ENCODE assay signal across 8 cellular contexts in genomic region chr12:53444593-53445325, GRCh38. TPM values are rescaled to one million over a fixed set of nuclear protein-coding genes. Genes with fewer than 3 reads are reported as not detected.
DNase-seq lines count a peak whose midpoint lies in the region; ATAC-seq and TF ChIP-seq lines count a peak whose summit lies in the region.
"Not testable (repeated sequence)": the region's sequence is repeated elsewhere in the genome, so short reads cannot be mapped to it uniquely, and the experiment has no call there.
"Had no signal": no experiment of that assay in that cellular context is flagged by ENCODE, and none has a peak within 500 bp of the region (broad histone marks: within the 10 kb centered on the region; RNA-seq: fewer than 3 reads in every experiment).

No MANE protein-coding gene starts in this region.

- not testable (repeated sequence) for H3K9me3 ChIP-seq in CD4-positive, CD25-positive, alpha-beta regulatory T cell (ENCODE audit: control insufficient read depth in 2 of 2, low read length in 2 of 2); Peyer's patch; mucosa of descending colon

- TF ChIP-seq CTCF in Peyer's patch (IDR thresholded peaks at IDR 0.05); mucosa of descending colon (IDR thresholded peaks at IDR 0.05): not testable (repeated sequence)

- H3K4me3 ChIP-seq in CD4-positive, CD25-positive, alpha-beta regulatory T cell (ENCODE audit: low read depth, low read length); mucosa of descending colon: not testable (repeated sequence)
- peak overlapping the region in 2 of 4 donors; percentile 42 to 62 for H3K4me3 ChIP-seq in Peyer's patch

- ATAC-seq in CD4-positive, CD25-positive, alpha-beta regulatory T cell (ENCODE audit: low read depth in 2 of 2); central memory CD8-positive, alpha-beta T cell (replicated peaks; ENCODE audit: extremely low read depth, poor library complexity, severe bottlenecking); mucosa of descending colon; stimulated activated naive CD8-positive, alpha-beta T cell treated with anti-CD3 and anti-CD28 coated beads, Interleukin-15, amount 100 ng/mL, for 72 hours: not testable (repeated sequence)

- intact Hi-C loops in activated T-helper 1 cell treated with anti-CD3 and anti-CD28 coated beads, Interleukin-12 subunit alpha, Interleukin-12 subunit beta, Interleukin-2, Interleukin-4 antibody, amounts not matched to agents 30 ng/mL and 10 ng/mL and 1 ng/mL, durations not matched to agents 14 hours and 24 hours and 36 hours (cut with micrococcal nuclease) = loop anchor here (5.0 kb wide), 1 partner anchor 237 kb away; the partner anchor contains the start of gene ITGB7
- intact Hi-C loops in mucosa of descending colon (cut with DNase I, micrococcal nuclease) = not testable (repeated sequence)

- H3K27ac Mint-ChIP-seq in CD4-positive, CD25-positive, alpha-beta regulatory T cell; activated T-helper 1 cell treated with anti-CD3 and anti-CD28 coated beads, Interleukin-12 subunit alpha, Interleukin-12 subunit beta, Interleukin-2, Interleukin-4 antibody, amounts not matched to agents 30 ng/mL and 10 ng/mL and 1 ng/mL, durations not matched to agents 14 hours and 24 hours and 36 hours; central memory CD8-positive, alpha-beta T cell (ENCODE audit: low read depth): not testable (repeated sequence)
- peak overlapping the region; percentile 23 to 72 for H3K27ac Mint-ChIP-seq in stimulated activated naive CD8-positive, alpha-beta T cell treated with anti-CD3 and anti-CD28 coated beads, Interleukin-15, amount 100 ng/mL, for 72 hours

- peak overlapping the region; percentile 21 to 98 (median 62) for H3K4me3 Mint-ChIP-seq in CD4-positive, CD25-positive, alpha-beta regulatory T cell
- H3K4me3 Mint-ChIP-seq in activated T-helper 1 cell treated with anti-CD3 and anti-CD28 coated beads, Interleukin-12 subunit alpha, Interleukin-12 subunit beta, Interleukin-2, Interleukin-4 antibody, amounts not matched to agents 30 ng/mL and 10 ng/mL and 1 ng/mL, durations not matched to agents 14 hours and 24 hours and 36 hours = peak overlapping the region; percentile 89
- peak overlapping the region; percentile 12 for H3K4me3 Mint-ChIP-seq in central memory CD8-positive, alpha-beta T cell
- peak overlapping the region; percentile 27 to 33 for H3K4me3 Mint-ChIP-seq in stimulated activated naive CD8-positive, alpha-beta T cell treated with anti-CD3 and anti-CD28 coated beads, Interleukin-15, amount 100 ng/mL, for 72 hours

- peaks cover 40% of the 10 kb centered on the region for H3K36me3 Mint-ChIP-seq in CD4-positive, CD25-positive, alpha-beta regulatory T cell
- H3K36me3 Mint-ChIP-seq in activated T-helper 1 cell treated with anti-CD3 and anti-CD28 coated beads, Interleukin-12 subunit alpha, Interleukin-12 subunit beta, Interleukin-2, Interleukin-4 antibody, amounts not matched to agents 30 ng/mL and 10 ng/mL and 1 ng/mL, durations not matched to agents 14 hours and 24 hours and 36 hours (ENCODE audit: low read depth) = peaks cover 38% of the 10 kb centered on the region
- peaks cover 48% of the 10 kb centered on the region for H3K36me3 Mint-ChIP-seq in central memory CD8-positive, alpha-beta T cell (ENCODE audit: insufficient read depth)

- H3K27me3 ChIP-seq in CD4-positive, CD25-positive, alpha-beta regulatory T cell (ENCODE audit: control insufficient read depth, insufficient read depth, low read length); Peyer's patch: not testable (repeated sequence)

- peaks cover 41% of the 10 kb centered on the region for H3K4me1 ChIP-seq in CD4-positive, CD25-positive, alpha-beta regulatory T cell (ENCODE audit: control insufficient read depth, insufficient read depth, low read length, poor library complexity, severe bottlenecking)
- H3K4me1 ChIP-seq in Peyer's patch = peaks cover 0 to 11% (median 6%) of the 10 kb centered on the region in 4 donors
- H3K4me1 ChIP-seq in mucosa of descending colon (ENCODE audit: low read depth) = peaks cover 26% of the 10 kb centered on the region

- not testable (repeated sequence) for H3K27ac ChIP-seq in CD4-positive, CD25-positive, alpha-beta regulatory T cell (ENCODE audit: insufficient read depth, low read length, poor library complexity, severe bottlenecking)
- peak overlapping the region in 3 of 4 donors; percentile 49 to 88 (median 73) for H3K27ac ChIP-seq in Peyer's patch

- not testable (repeated sequence) for H3K9me3 Mint-ChIP-seq in CD4-positive, CD25-positive, alpha-beta regulatory T cell; activated T-helper 1 cell treated with anti-CD3 and anti-CD28 coated beads, Interleukin-12 subunit alpha, Interleukin-12 subunit beta, Interleukin-2, Interleukin-4 antibody, amounts not matched to agents 30 ng/mL and 10 ng/mL and 1 ng/mL, durations not matched to agents 14 hours and 24 hours and 36 hours; central memory CD8-positive, alpha-beta T cell; stimulated activated naive CD8-positive, alpha-beta T cell treated with anti-CD3 and anti-CD28 coated beads, Interleukin-15, amount 100 ng/mL, for 72 hours

- peaks cover 42% of the 10 kb centered on the region for H3K36me3 ChIP-seq in CD4-positive, CD25-positive, alpha-beta regulatory T cell (ENCODE audit: control insufficient read depth, insufficient read depth, low read length)
- peaks cover 0 to 40% (median 0%) of the 10 kb centered on the region in 3 donors for H3K36me3 ChIP-seq in Peyer's patch
- not testable (repeated sequence) for H3K36me3 ChIP-seq in mucosa of descending colon (ENCODE audit: low read depth)

- peaks cover 4 to 56% (median 39%) of the 10 kb centered on the region in 4 donors for H3K4me1 Mint-ChIP-seq in CD4-positive, CD25-positive, alpha-beta regulatory T cell
- peaks cover 39% of the 10 kb centered on the region for H3K4me1 Mint-ChIP-seq in activated T-helper 1 cell treated with anti-CD3 and anti-CD28 coated beads, Interleukin-12 subunit alpha, Interleukin-12 subunit beta, Interleukin-2, Interleukin-4 antibody, amounts not matched to agents 30 ng/mL and 10 ng/mL and 1 ng/mL, durations not matched to agents 14 hours and 24 hours and 36 hours (ENCODE audit: low read depth)
- peaks cover 47% of the 10 kb centered on the region for H3K4me1 Mint-ChIP-seq in central memory CD8-positive, alpha-beta T cell
- peaks cover 47% of the 10 kb centered on the region for H3K4me1 Mint-ChIP-seq in stimulated activated naive CD8-positive, alpha-beta T cell treated with anti-CD3 and anti-CD28 coated beads, Interleukin-15, amount 100 ng/mL, for 72 hours

- TF ChIP-seq POLR2A in Peyer's patch (IDR thresholded peaks at IDR 0.05) = not testable (repeated sequence)

- not testable (repeated sequence) for H3K27me3 Mint-ChIP-seq in CD4-positive, CD25-positive, alpha-beta regulatory T cell; activated T-helper 1 cell treated with anti-CD3 and anti-CD28 coated beads, Interleukin-12 subunit alpha, Interleukin-12 subunit beta, Interleukin-2, Interleukin-4 antibody, amounts not matched to agents 30 ng/mL and 10 ng/mL and 1 ng/mL, durations not matched to agents 14 hours and 24 hours and 36 hours (ENCODE audit: insufficient read depth); central memory CD8-positive, alpha-beta T cell; stimulated activated naive CD8-positive, alpha-beta T cell treated with anti-CD3 and anti-CD28 coated beads, Interleukin-15, amount 100 ng/mL, for 72 hours

- not testable (repeated sequence) for DNase-seq in CD4-positive, CD25-positive, alpha-beta regulatory T cell; activated T-helper 1 cell treated with anti-CD3 and anti-CD28 coated beads, Interleukin-12 subunit alpha, Interleukin-12 subunit beta, Interleukin-2, Interleukin-4 antibody, amounts not matched to agents 30 ng/mL and 10 ng/mL and 1 ng/mL, durations not matched to agents 14 hours and 24 hours and 36 hours (ENCODE audit: low spot score); central memory CD8-positive, alpha-beta T cell (ENCODE audit: low spot score in 2 of 2); stimulated activated naive CD8-positive, alpha-beta T cell treated with anti-CD3 and anti-CD28 coated beads, Interleukin-15, amount 100 ng/mL, for 72 hours
- DNase-seq in Peyer's patch (peak in 2 of 3 donors; percentile 53 to 56), mucosa of descending colon (peak in 2 of 3 donors; percentile 48 to 52)

RNA-seq across cellular contexts. Expression of gene PRR13, which starts 3.2 kb away (rescaled TPM):
- total RNA-seq in CD4-positive, CD25-positive, alpha-beta regulatory T cell = 187 TPM
- polyA plus RNA-seq in CD4-positive, CD25-positive, alpha-beta regulatory T cell = 100 to 1,000 TPM; 525 to 639 (median 574) TPM
- total RNA-seq in Peyer's patch (100 to 1,000 TPM; 160 to 541 (median 423) TPM), mucosa of descending colon (100 to 1,000 TPM; 283 to 581 (median 528) TPM)
- total RNA-seq in activated T-helper 1 cell treated with anti-CD3 and anti-CD28 coated beads, Interleukin-12 subunit alpha, Interleukin-12 subunit beta, Interleukin-2, Interleukin-4 antibody, amounts not matched to agents 30 ng/mL and 10 ng/mL and 1 ng/mL, durations not matched to agents 14 hours and 24 hours and 36 hours = 206 and 219 TPM in 2 replicates

RNA-seq across cellular contexts. Expression of gene PCBP2, which starts 7.1 kb away (rescaled TPM):
- total RNA-seq in CD4-positive, CD25-positive, alpha-beta regulatory T cell = 931 TPM
- polyA plus RNA-seq in CD4-positive, CD25-positive, alpha-beta regulatory T cell = 100 to 1,000 TPM; 113 to 150 (median 134) TPM
- total RNA-seq in Peyer's patch (100 to 1,000 TPM; 384 to 549 (median 500) TPM), mucosa of descending colon (100 to 1,000 TPM; 584 to 701 (median 615) TPM)
- 865 and 896 TPM in 2 replicates for total RNA-seq in activated T-helper 1 cell treated with anti-CD3 and anti-CD28 coated beads, Interleukin-12 subunit alpha, Interleukin-12 subunit beta, Interleukin-2, Interleukin-4 antibody, amounts not matched to agents 30 ng/mL and 10 ng/mL and 1 ng/mL, durations not matched to agents 14 hours and 24 hours and 36 hours

RNA-seq across cellular contexts. Expression of gene AMHR2, which starts 21.1 kb away (rescaled TPM):
- total RNA-seq in CD4-positive, CD25-positive, alpha-beta regulatory T cell = not detected
- polyA plus RNA-seq in CD4-positive, CD25-positive, alpha-beta regulatory T cell = not detected
- total RNA-seq in Peyer's patch (under 1 TPM in 1 of 4 donors, not detected in 3; 0.40 TPM), mucosa of descending colon (under 1 TPM in 1 of 3 donors, not detected in 2; 0.16 TPM)
- not detected in 2 replicates for total RNA-seq in activated T-helper 1 cell treated with anti-CD3 and anti-CD28 coated beads, Interleukin-12 subunit alpha, Interleukin-12 subunit beta, Interleukin-2, Interleukin-4 antibody, amounts not matched to agents 30 ng/mL and 10 ng/mL and 1 ng/mL, durations not matched to agents 14 hours and 24 hours and 36 hours
- total RNA-seq: HFFc6, HT1080 had no signal

RNA-seq across cellular contexts. Expression of gene MAP3K12, which starts 54.5 kb away (rescaled TPM):
- 31.5 TPM for total RNA-seq in CD4-positive, CD25-positive, alpha-beta regulatory T cell
- polyA plus RNA-seq in CD4-positive, CD25-positive, alpha-beta regulatory T cell = 1 to 10 TPM; 3.8 to 4.6 (median 4.4) TPM
- total RNA-seq in Peyer's patch = 10 to 100 TPM in 3 of 4 donors, 1 to 10 TPM in 1; 6.5 to 44.6 (median 11.6) TPM
- 15.7 and 18.4 TPM in 2 replicates for total RNA-seq in activated T-helper 1 cell treated with anti-CD3 and anti-CD28 coated beads, Interleukin-12 subunit alpha, Interleukin-12 subunit beta, Interleukin-2, Interleukin-4 antibody, amounts not matched to agents 30 ng/mL and 10 ng/mL and 1 ng/mL, durations not matched to agents 14 hours and 24 hours and 36 hours
- total RNA-seq in mucosa of descending colon = 10 to 100 TPM in 1 of 3 donors, 1 to 10 TPM in 2; 3.2 to 18.8 (median 8.9) TPM

RNA-seq across cellular contexts. Expression of gene TARBP2, which starts 56.3 kb away (rescaled TPM):
- 25.1 TPM for total RNA-seq in CD4-positive, CD25-positive, alpha-beta regulatory T cell
- 10 to 100 TPM; 22.5 to 29.1 (median 25.6) TPM for polyA plus RNA-seq in CD4-positive, CD25-positive, alpha-beta regulatory T cell
- 10 to 100 TPM; 25.7 to 30.3 (median 27.2) TPM for total RNA-seq in Peyer's patch
- total RNA-seq in activated T-helper 1 cell treated with anti-CD3 and anti-CD28 coated beads, Interleukin-12 subunit alpha, Interleukin-12 subunit beta, Interleukin-2, Interleukin-4 antibody, amounts not matched to agents 30 ng/mL and 10 ng/mL and 1 ng/mL, durations not matched to agents 14 hours and 24 hours and 36 hours = 47.7 and 48.2 TPM in 2 replicates
- total RNA-seq in mucosa of descending colon = 10 to 100 TPM; 22.9 to 26.8 (median 25.1) TPM

Comparison
In these comparisons a context has a peak if more than half of its experiments do, and no peak if none do; other contexts are left out.
1. H3K4me3 Mint-ChIP-seq: peak in every context shown above with its lines; median percentile 89 in activated T-helper 1 cell treated with anti-CD3 and anti-CD28 coated beads, Interleukin-12 subunit alpha, Interleukin-12 subunit beta, Interleukin-2, Interleukin-4 antibody, amounts not matched to agents 30 ng/mL and 10 ng/mL and 1 ng/mL, durations not matched to agents 14 hours and 24 hours and 36 hours; 62 in CD4-positive, CD25-positive, alpha-beta regulatory T cell; 30 in stimulated activated naive CD8-positive, alpha-beta T cell treated with anti-CD3 and anti-CD28 coated beads, Interleukin-15, amount 100 ng/mL, for 72 hours; 12 in central memory CD8-positive, alpha-beta T cell.